Comparison of ENCODE assay signal across 9 cellular contexts in genomic region chr1:160124709-160125478, GRCh38. TPM values are rescaled to one million over a fixed set of nuclear protein-coding genes. Genes with fewer than 3 reads are reported as not detected.
DNase-seq lines count a peak whose midpoint lies in the region; ATAC-seq and TF ChIP-seq lines count a peak whose summit lies in the region.
"Had no signal": no experiment of that assay in that cellular context is flagged by ENCODE, and none has a peak within 500 bp of the region (broad histone marks: within the 10 kb centered on the region; RNA-seq: fewer than 3 reads in every experiment).

No MANE protein-coding gene starts in this region.

- H3K4me1 ChIP-seq in thoracic aorta (ENCODE audit: control insufficient read depth in 1 of 2, low read depth in 2 of 2): peaks cover 24 to 89% of the 10 kb centered on the region in 2 donors

- peak overlapping the region; percentile 61 to 67 for H3K27ac ChIP-seq in thoracic aorta

- peaks cover 41% of the 10 kb centered on the region for H3K36me3 Mint-ChIP-seq in WTC11

- H3K27me3 ChIP-seq in thoracic aorta (replicated peaks; ENCODE audit: insufficient read depth): no peaks in the 10 kb centered on the region

- ATAC-seq in WTC11 (peak; percentile 52), left cardiac atrium (peak; percentile 51 to 61), thoracic aorta (ENCODE audit: insufficient number of reproducible peaks, low FRiP score, low read depth) (peak; percentile 69), HG03139 (IDR thresholded peaks at IDR 0.05; ENCODE audit: unreplicated experiment) (no peak), GM18858 (IDR thresholded peaks at IDR 0.05; ENCODE audit: unreplicated experiment) (no peak)

- H3K27me3 Mint-ChIP-seq in WTC11 (ENCODE audit: low read depth): no peaks in the 10 kb centered on the region

- intact Hi-C loops in left cardiac atrium (cut with DNase I): no loop called here

- TF ChIP-seq CTCF in WTC11 (IDR thresholded peaks at IDR 0.05): no peak
- TF ChIP-seq CTCF in thoracic aorta (IDR thresholded peaks at IDR 0.05): no peak

- no peaks in the 10 kb centered on the region for H3K9me3 ChIP-seq in thoracic aorta

- DNase-seq in HK-2 (ENCODE audit: unreplicated experiment) (peak; percentile 73), WTC11 (ENCODE audit: low spot score) (no peak), left cardiac atrium (no peak), thoracic aorta (ENCODE audit: low spot score) (no peak), NCI-H1092 treated with DMSO at 0.1 percent for 48 hours (lab: John Stamatoyannopoulos, UW) (no peak)
- no peak for DNase-seq in stimulated activated CD8-positive, alpha-beta memory T cell treated with anti-CD3 and anti-CD28 coated beads, Interleukin-4, amount 100 ng/mL, for 48 hours

- no peak overlapping the region for H3K4me3 ChIP-seq in thoracic aorta

- H3K36me3 ChIP-seq in thoracic aorta: peaks cover 71% of the 10 kb centered on the region

- CTCF ChIA-PET in WTC11 (lab: Charles Lee): interaction anchor here (0.6 to 2.2 kb wide), 10 partner anchors 22 to 127 kb away, joined by 3 to 35 read pairs (median 4); no protein-coding TSS in a partner anchor

- no peaks in the 10 kb centered on the region for H3K9me3 Mint-ChIP-seq in WTC11

- peak overlapping the region; percentile 4; the same call in 1 of the 2 replicates for H3K27ac Mint-ChIP-seq in WTC11

- peaks cover 12% of the 10 kb centered on the region for H3K4me1 Mint-ChIP-seq in WTC11

- no peak overlapping the region for H3K4me3 Mint-ChIP-seq in WTC11

- POLR2A ChIA-PET in WTC11 (lab: Charles Lee): interaction anchor here (1.0 kb wide), 1 partner anchor 9 kb away, joined by 4 read pairs; the partner anchor contains the start of gene ATP1A2

TF ChIP-seq in WTC11, 78 proteins besides CTCF, POLR2A, EP300 and RAD21:
- TF ChIP-seq IRF2 (CRISPR knock-in tag; IDR thresholded peaks at IDR 0.05; ENCODE audit: borderline replicate concordance, low read depth) (no peak), TCF7 (CRISPR knock-in tag; IDR thresholded peaks at IDR 0.05; ENCODE audit: low read depth) (no peak), MXD4 (CRISPR knock-in tag; IDR thresholded peaks at IDR 0.05; ENCODE audit: borderline replicate concordance) (no peak), ZNF121 (CRISPR knock-in tag; IDR thresholded peaks at IDR 0.05) (no peak), NR3C1 (CRISPR knock-in tag; conservative IDR thresholded peaks at IDR 0.05; ENCODE audit: low read depth) (no peak), ATF2 (CRISPR knock-in tag; IDR thresholded peaks at IDR 0.05; ENCODE audit: borderline replicate concordance, low read depth) (no peak), JAZF1 (CRISPR knock-in tag; IDR thresholded peaks at IDR 0.05) (no peak), SP1 (CRISPR knock-in tag; conservative IDR thresholded peaks at IDR 0.05) (no peak), HMGA2 (CRISPR knock-in tag; IDR thresholded peaks at IDR 0.05) (no peak), NR1H2 (CRISPR knock-in tag; IDR thresholded peaks at IDR 0.05) (no peak), FOXP4 (CRISPR knock-in tag; IDR thresholded peaks at IDR 0.05) (no peak), ZNF232 (CRISPR knock-in tag; IDR thresholded peaks at IDR 0.05) (no peak)
- TF ChIP-seq, protein P1, sequence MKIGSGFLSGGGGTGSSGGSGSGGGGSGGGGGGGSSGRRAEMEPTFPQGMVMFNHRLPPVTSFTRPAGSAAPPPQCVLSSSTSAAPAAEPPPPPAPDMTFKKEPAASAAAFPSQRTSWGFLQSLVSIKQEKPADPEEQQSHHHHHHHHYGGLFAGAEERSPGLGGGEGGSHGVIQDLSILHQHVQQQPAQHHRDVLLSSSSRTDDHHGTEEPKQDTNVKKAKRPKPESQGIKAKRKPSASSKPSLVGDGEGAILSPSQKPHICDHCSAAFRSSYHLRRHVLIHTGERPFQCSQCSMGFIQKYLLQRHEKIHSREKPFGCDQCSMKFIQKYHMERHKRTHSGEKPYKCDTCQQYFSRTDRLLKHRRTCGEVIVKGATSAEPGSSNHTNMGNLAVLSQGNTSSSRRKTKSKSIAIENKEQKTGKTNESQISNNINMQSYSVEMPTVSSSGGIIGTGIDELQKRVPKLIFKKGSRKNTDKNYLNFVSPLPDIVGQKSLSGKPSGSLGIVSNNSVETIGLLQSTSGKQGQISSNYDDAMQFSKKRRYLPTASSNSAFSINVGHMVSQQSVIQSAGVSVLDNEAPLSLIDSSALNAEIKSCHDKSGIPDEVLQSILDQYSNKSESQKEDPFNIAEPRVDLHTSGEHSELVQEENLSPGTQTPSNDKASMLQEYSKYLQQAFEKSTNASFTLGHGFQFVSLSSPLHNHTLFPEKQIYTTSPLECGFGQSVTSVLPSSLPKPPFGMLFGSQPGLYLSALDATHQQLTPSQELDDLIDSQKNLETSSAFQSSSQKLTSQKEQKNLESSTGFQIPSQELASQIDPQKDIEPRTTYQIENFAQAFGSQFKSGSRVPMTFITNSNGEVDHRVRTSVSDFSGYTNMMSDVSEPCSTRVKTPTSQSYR (CRISPR knock-in tag; IDR thresholded peaks at IDR 0.05): no peak
- TF ChIP-seq, protein P2, sequence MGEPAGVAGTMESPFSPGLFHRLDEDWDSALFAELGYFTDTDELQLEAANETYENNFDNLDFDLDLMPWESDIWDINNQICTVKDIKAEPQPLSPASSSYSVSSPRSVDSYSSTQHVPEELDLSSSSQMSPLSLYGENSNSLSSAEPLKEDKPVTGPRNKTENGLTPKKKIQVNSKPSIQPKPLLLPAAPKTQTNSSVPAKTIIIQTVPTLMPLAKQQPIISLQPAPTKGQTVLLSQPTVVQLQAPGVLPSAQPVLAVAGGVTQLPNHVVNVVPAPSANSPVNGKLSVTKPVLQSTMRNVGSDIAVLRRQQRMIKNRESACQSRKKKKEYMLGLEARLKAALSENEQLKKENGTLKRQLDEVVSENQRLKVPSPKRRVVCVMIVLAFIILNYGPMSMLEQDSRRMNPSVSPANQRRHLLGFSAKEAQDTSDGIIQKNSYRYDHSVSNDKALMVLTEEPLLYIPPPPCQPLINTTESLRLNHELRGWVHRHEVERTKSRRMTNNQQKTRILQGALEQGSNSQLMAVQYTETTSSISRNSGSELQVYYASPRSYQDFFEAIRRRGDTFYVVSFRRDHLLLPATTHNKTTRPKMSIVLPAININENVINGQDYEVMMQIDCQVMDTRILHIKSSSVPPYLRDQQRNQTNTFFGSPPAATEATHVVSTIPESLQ (CRISPR knock-in tag; IDR thresholded peaks at IDR 0.05): no peak

RNA-seq across cellular contexts. Expression of gene ATP1A2, which starts 9.3 kb away (rescaled TPM):
- total RNA-seq in WTC11 (2021): 22.8 to 25.6 TPM (median 23.2 TPM) in 3 replicates
- 100 to 1,000 TPM; 114 to 176 TPM for total RNA-seq in left cardiac atrium
- 100 to 1,000 TPM in 1 of 2 donors, 10 to 100 TPM in 1; 86.0 to 146 TPM for total RNA-seq in thoracic aorta
- total RNA-seq: OCI-LY7 had no signal

RNA-seq across cellular contexts. Expression of gene IGSF8, which starts 26.5 kb away (rescaled TPM):
- total RNA-seq in WTC11 (2021) (86.7 to 101 TPM (median 95.1 TPM) in 3 replicates), left cardiac atrium (10 to 100 TPM; 18.8 to 22.1 TPM), thoracic aorta (10 to 100 TPM; 29.6 to 40.8 TPM)

RNA-seq across cellular contexts. Expression of gene ATP1A4, which starts 26.5 kb away (rescaled TPM):
- 0.37 to 0.78 TPM (median 0.55 TPM) in 3 replicates for total RNA-seq in WTC11 (2021)
- total RNA-seq in left cardiac atrium: under 1 TPM in 1 of 2 donors, not detected in 1; 0.13 TPM
- total RNA-seq in thoracic aorta: 1 to 10 TPM in 1 of 2 donors, under 1 TPM in 1; 0.68 to 1.1 TPM
- total RNA-seq: OCI-LY7 had no signal

RNA-seq across cellular contexts. Expression of gene KCNJ9, which starts 43.6 kb away (rescaled TPM):
- 0.09 to 0.14 TPM in 2 of 3 replicates, not detected in the other for total RNA-seq in WTC11 (2021)
- under 1 TPM in 1 of 2 donors, not detected in 1; 0.06 TPM for total RNA-seq in left cardiac atrium
- total RNA-seq in thoracic aorta: under 1 TPM in 1 of 2 donors, not detected in 1; 0.95 TPM
- total RNA-seq: OCI-LY7 had no signal

RNA-seq across cellular contexts. Expression of gene KCNJ10, which starts 54.9 kb away (rescaled TPM):
- total RNA-seq in WTC11 (2021) (1.4 to 1.6 TPM (median 1.4 TPM) in 3 replicates), left cardiac atrium (under 1 TPM; 0.05 to 0.15 TPM), thoracic aorta (not detected)

Comparison
In these comparisons a context has a peak if more than half of its experiments do, and no peak if none do; other contexts are left out.
1. ATAC-seq: peak in WTC11 (single experiment), left cardiac atrium (2 of 2) and thoracic aorta (single experiment); none in HG03139 (single experiment) and GM18858 (single experiment).